13 cellular contexts compared by ENCODE assay signal in genomic region chr13:96982672-96983071, GRCh38. TPM values are rescaled to one million over a fixed set of nuclear protein-coding genes. Genes with fewer than 3 reads are reported as not detected.
DNase-seq lines count a peak whose midpoint lies in the region; ATAC-seq, FAIRE-seq and TF ChIP-seq lines count a peak whose summit lies in the region.
"Had no signal": no experiment of that assay in that cellular context is flagged by ENCODE, and none has a peak within 500 bp of the region (broad histone marks: within the 10 kb centered on the region; RNA-seq: fewer than 3 reads in every experiment).

No MANE protein-coding gene starts in this region.

- DNase-seq in CD1c-positive myeloid dendritic cell (ENCODE audit: extremely low spot score), result peak; percentile 75
- DNase-seq in NOMO-1 treated with dmso at 0.1 percent for 144 hours (lab: John Stamatoyannopoulos, UW; ENCODE audit: unreplicated experiment), result peak; percentile 64
- peak; percentile 89 for DNase-seq in endothelial cell of umbilical vein (ENCODE audit: low read depth, low spot score)
- DNase-seq in medulla oblongata (ENCODE audit: extremely low spot score), result peak; percentile 51
- no peak for DNase-seq in erythroblast (lab: John Stamatoyannopoulos, UW)
- no peak for DNase-seq in NCI-H1930 (lab: John Stamatoyannopoulos, UW)
- DNase-seq: activated CD8-positive, alpha-beta memory T cell treated with anti-CD3 and anti-CD28 coated beads, Interleukin-2, amount 50 U/mL, for 48 hours; amniotic stem cell; EL; nephron progenitor cell; RPMI8226 had no signal

- dilution Hi-C loops in endothelial cell of umbilical vein (cut with MboI; ENCODE audit: extremely low pct_ligation_motif_present, low sequenced_read_pairs), result no loop called here

- H3K79me2 ChIP-seq in endothelial cell of umbilical vein (ENCODE audit: control insufficient read depth, insufficient read depth, low read length), result no peaks in the 10 kb centered on the region

- CTCF ChIA-PET in endothelial cell of umbilical vein (lab: Charles Lee), result interaction anchor here (0.8 to 2.9 kb wide), 7 partner anchors 9 to 61 kb away, joined by 3 to 17 read pairs (median 4); no protein-coding TSS in a partner anchor

- peaks cover 19 to 25% of the 10 kb centered on the region in 2 experiments for H3K27me3 ChIP-seq in endothelial cell of umbilical vein (ENCODE audit: control insufficient read depth in 2 of 2, insufficient read depth in 2 of 2, low read length in 2 of 2)

- TF ChIP-seq POLR2A in endothelial cell of umbilical vein (IDR thresholded peaks at IDR 0.05; ENCODE audit: low read depth, low read length), result no peak
- no peak for TF ChIP-seq POLR2A in erythroblast (IDR thresholded peaks at IDR 0.05; ENCODE audit: low read length)

- H3K4me3 ChIP-seq in endothelial cell of umbilical vein (replicated peaks in 1 of 3; ENCODE audit: insufficient read depth in 1 of 3, low read depth in 1 of 3, low read length in 3 of 3), result no peak overlapping the region

- peaks cover 21% of the 10 kb centered on the region for H3K4me1 ChIP-seq in endothelial cell of umbilical vein (ENCODE audit: control insufficient read depth, extremely low read depth, insufficient read depth, low read length)

- peak overlapping the region; percentile 59 for H3K4me2 ChIP-seq in endothelial cell of umbilical vein (ENCODE audit: insufficient read depth, low read length)

- intact Hi-C loops in endothelial cell of umbilical vein (cut with micrococcal nuclease), result loop anchor here (1.0 to 2.0 kb wide), 2 partner anchors 45 to 450 kb away; no protein-coding TSS in a partner anchor

- H2AFZ ChIP-seq in endothelial cell of umbilical vein (ENCODE audit: low read depth, low read length), result no peak overlapping the region

- no peaks in the 10 kb centered on the region for H3K9me3 ChIP-seq in endothelial cell of umbilical vein (replicated peaks; ENCODE audit: control insufficient read depth, insufficient read depth, low read length)

- H3K36me3 ChIP-seq in endothelial cell of umbilical vein (ENCODE audit: control insufficient read depth in 2 of 2, extremely low read depth in 1 of 2, insufficient read depth in 2 of 2, low read length in 2 of 2), result no peaks in the 10 kb centered on the region

- no peaks in the 10 kb centered on the region for H3K9me1 ChIP-seq in endothelial cell of umbilical vein (replicated peaks; ENCODE audit: control insufficient read depth, extremely low read depth, insufficient read depth, low read length)

- H4K20me1 ChIP-seq in endothelial cell of umbilical vein (replicated peaks; ENCODE audit: control insufficient read depth, extremely low read depth, insufficient read depth, low read length), result no peaks in the 10 kb centered on the region

- no peak for TF ChIP-seq CTCF in endothelial cell of umbilical vein (IDR thresholded peaks at IDR 0.05; ENCODE audit: extremely low read depth in 1 of 2, insufficient read depth in 1 of 2, low read depth in 1 of 2, low read length in 2 of 2)

- H3K27ac ChIP-seq in endothelial cell of umbilical vein (ENCODE audit: insufficient read depth, low read depth, low read length), result peak overlapping the region; percentile 36

- no peak overlapping the region for H3K9ac ChIP-seq in endothelial cell of umbilical vein (replicated peaks; ENCODE audit: extremely low read depth, insufficient read depth, low read length)

- POLR2A ChIA-PET in endothelial cell of umbilical vein (lab: Charles Lee), result no interaction called here

- ATAC-seq in HG03565 (IDR thresholded peaks at IDR 0.05; ENCODE audit: unreplicated experiment), result no peak
- no peak for ATAC-seq in GM19328 (IDR thresholded peaks at IDR 0.05; ENCODE audit: unreplicated experiment)

- peak; percentile 87 for FAIRE-seq in endothelial cell of umbilical vein (lab: Jason Lieb, UNC)

- BruUV-seq in endothelial cell of umbilical vein (replicated peaks; lab: Mats Ljungman, UMichigan), result no TSS peak

TF ChIP-seq in endothelial cell of umbilical vein, 7 proteins besides CTCF, POLR2A, EP300 and RAD21:
- TF ChIP-seq FOS (IDR thresholded peaks at IDR 0.05; ENCODE audit: borderline replicate concordance, insufficient read depth, low read length), result peak; percentile 58
- peak; percentile 49 for TF ChIP-seq GATA2 (IDR thresholded peaks at IDR 0.05; ENCODE audit: insufficient read depth, insufficient read length, low read depth, low read length)
- TF ChIP-seq POLR2AphosphoS5 (IDR thresholded peaks at IDR 0.05; ENCODE audit: insufficient read depth, low read depth, low read length), result peak; percentile 67
- TF ChIP-seq JUN (IDR thresholded peaks at IDR 0.05; ENCODE audit: borderline replicate concordance, insufficient read depth, insufficient read length, low read depth), result peak; percentile 86
- no peak for TF ChIP-seq MAX (IDR thresholded peaks at IDR 0.05; ENCODE audit: insufficient read depth, insufficient read length)
TF ChIP-seq in endothelial cell of umbilical vein: peak in this region for 4.

RNA-seq across cellular contexts. Expression of gene OXGR1, which starts 11.6 kb away (rescaled TPM):
- not detected in 2 replicates for total RNA-seq in endothelial cell of umbilical vein
- not detected in 2 replicates for polyA plus RNA-seq in endothelial cell of umbilical vein
- not detected in 2 replicates for polyA plus RNA-seq in endothelial cell of umbilical vein (2011; cell fraction: cytosol; rRNA removed)
- not detected in 2 replicates for polyA plus RNA-seq in endothelial cell of umbilical vein (2011; cell fraction: nucleus; rRNA removed)
- not detected in 2 replicates for polyA plus RNA-seq in endothelial cell of umbilical vein (2012)
- polyA minus RNA-seq in endothelial cell of umbilical vein, result not detected in 2 replicates
- not detected for polyA minus RNA-seq in endothelial cell of umbilical vein (2011; cell fraction: cytosol; rRNA and poly(A)+ RNA removed)
- polyA minus RNA-seq in endothelial cell of umbilical vein (2011; cell fraction: nucleus; rRNA and poly(A)+ RNA removed), result not detected in 2 replicates

Comparison
In these comparisons a context has a peak if more than half of its experiments do, and no peak if none do; other contexts are left out.
1. DNase-seq: peak in CD1c-positive myeloid dendritic cell (single experiment), NOMO-1 treated with dmso at 0.1 percent for 144 hours (single experiment), endothelial cell of umbilical vein (single experiment) and medulla oblongata (single experiment); none in erythroblast (0 of 2) and NCI-H1930 (0 of 2).